In genomic region chr5:4116834-4117233, GRCh38 we compare ENCODE assay signal across 14 cellular contexts.
DNase-seq lines count a peak whose midpoint lies in the region; TF ChIP-seq lines count a peak whose summit lies in the region.
"Had no signal": no experiment of that assay in that cellular context is flagged by ENCODE, and none has a peak within 500 bp of the region (broad histone marks: within the 10 kb centered on the region; RNA-seq: fewer than 3 reads in every experiment).

No MANE protein-coding gene starts in this region.

- WGBS in mammary epithelial cell (ENCODE audit: low coverage, missing lambda C conversion rate): 0% methylated on average over 1 of the region's 3 CpGs

- H3K36me3 ChIP-seq in Loucy (ENCODE audit: insufficient read depth, low read length) (no peaks in the 10 kb centered on the region), mammary epithelial cell (ENCODE audit: insufficient read depth, low read length) (no peaks in the 10 kb centered on the region), A673 (ENCODE audit: insufficient read depth, low read length, poor library complexity, severe bottlenecking) (no peaks in the 10 kb centered on the region)
- H3K36me3 ChIP-seq: Peyer's patch had no signal

- H3K79me2 ChIP-seq in Loucy (ENCODE audit: insufficient read depth, low read length) (no peaks in the 10 kb centered on the region), mammary epithelial cell (ENCODE audit: insufficient read depth, low read length) (no peaks in the 10 kb centered on the region)

- H3K9ac ChIP-seq in Loucy (ENCODE audit: low read depth, low read length, poor library complexity, severe bottlenecking) (no peak overlapping the region), mammary epithelial cell (ENCODE audit: insufficient read depth, low read length) (no peak overlapping the region)

- dilution Hi-C loops in mammary epithelial cell (cut with HindIII; ENCODE audit: low sequenced_read_pairs): no loop called here

- H2AFZ ChIP-seq in Loucy (ENCODE audit: low read length): no peak overlapping the region
- no peak overlapping the region for H2AFZ ChIP-seq in mammary epithelial cell (ENCODE audit: low read depth, low read length)

- peak; percentile 85 for DNase-seq in Daoy (ENCODE audit: low read depth)
- peak; percentile 93 for DNase-seq in mammary epithelial cell
- peak; percentile 2 for DNase-seq in iris pigment epithelial cell (ENCODE audit: low read depth)
- no peak for DNase-seq in A673 (ENCODE audit: low spot score)
- no peak for DNase-seq in KBM-7
- no peak for DNase-seq in effector CD4-positive, alpha-beta T cell
- DNase-seq: CD8-positive, alpha-beta T cell; Karpas-422; NCI-H1436; NCI-H2081; NCI-H524; Peyer's patch; SIG-M5 had no signal

- no peaks in the 10 kb centered on the region for H3F3A ChIP-seq in Loucy (ENCODE audit: low read depth)

- in situ Hi-C loops in mammary epithelial cell (cut with MboI; ENCODE audit: low sequenced_read_pairs in 2 of 2): no loop called here
- in situ Hi-C loops in KBM-7 (cut with MboI; ENCODE audit: low pct_unique_long_range_greater_than_20kb, low sequenced_read_pairs): no loop called here

- CTCF ChIA-PET in mammary epithelial cell (lab: Charles Lee; ENCODE audit: low non-redundant PET): no interaction called here
- CTCF ChIA-PET in A673 (lab: Charles Lee): no interaction called here

- H4K20me1 ChIP-seq in Loucy (ENCODE audit: insufficient read depth, low read length, poor library complexity, severe bottlenecking) (no peaks in the 10 kb centered on the region), mammary epithelial cell (ENCODE audit: insufficient read depth, low read length) (no peaks in the 10 kb centered on the region)

- intact Hi-C loops in mammary epithelial cell (cut with micrococcal nuclease) (no loop called here), A673 (cut with micrococcal nuclease; ENCODE audit: unreplicated experiment) (no loop called here)

- BruUV-seq in mammary epithelial cell (replicated peaks; lab: Mats Ljungman, UMichigan) (no TSS peak), A673 (replicated peaks; lab: Mats Ljungman, UMichigan) (no TSS peak)

- POLR2A ChIA-PET in A673 (lab: Charles Lee; ENCODE audit: low non-redundant PET): no interaction called here

- no peaks in the 10 kb centered on the region for H3K9me2 ChIP-seq in Loucy (replicated peaks; ENCODE audit: low read depth, low read length)

- H3K4me2 ChIP-seq in Loucy (ENCODE audit: low read depth, low read length, poor library complexity, severe bottlenecking) (peak overlapping the region; percentile 34), mammary epithelial cell (ENCODE audit: insufficient read depth, low read depth, low read length) (no peak overlapping the region)

- no peak overlapping the region for H3K27ac ChIP-seq in mammary epithelial cell (ENCODE audit: insufficient read depth, low read depth, low read length)
- H3K27ac ChIP-seq in A673 (ENCODE audit: low read depth, low read length, poor library complexity, severe bottlenecking): no peak overlapping the region
- H3K27ac ChIP-seq: Peyer's patch had no signal

- H3K4me1 ChIP-seq in Loucy (ENCODE audit: insufficient read depth, low read length, poor library complexity, severe bottlenecking) (peaks cover 65% of the 10 kb centered on the region), mammary epithelial cell (ENCODE audit: insufficient read depth, low read length) (peaks cover 15% of the 10 kb centered on the region), A673 (ENCODE audit: insufficient read depth, low read length, poor library complexity, severe bottlenecking) (no peaks in the 10 kb centered on the region)
- H3K4me1 ChIP-seq: Peyer's patch had no signal

- H3K9me3 ChIP-seq in Loucy (ENCODE audit: insufficient read depth, low read depth, low read length) (no peaks in the 10 kb centered on the region), mammary epithelial cell (replicated peaks; ENCODE audit: insufficient read depth, low read length) (no peaks in the 10 kb centered on the region), A673 (ENCODE audit: low read depth, low read length, poor library complexity, severe bottlenecking) (peaks cover 25% of the 10 kb centered on the region)
- H3K9me3 ChIP-seq: Peyer's patch had no signal

- H3K27me3 ChIP-seq in Loucy (ENCODE audit: insufficient read depth, low read length, poor library complexity, severe bottlenecking) (no peaks in the 10 kb centered on the region), mammary epithelial cell (ENCODE audit: insufficient read depth, low read length) (no peaks in the 10 kb centered on the region), A673 (replicated peaks; ENCODE audit: insufficient read depth, low read depth, low read length, poor library complexity) (no peaks in the 10 kb centered on the region)
- H3K27me3 ChIP-seq: Peyer's patch had no signal

- TF ChIP-seq CTCF in Loucy (conservative IDR thresholded peaks at IDR 0.05; ENCODE audit: low read length): no peak
- TF ChIP-seq CTCF in mammary epithelial cell (conservative IDR thresholded peaks at IDR 0.05 in 1 of 2, IDR thresholded peaks at IDR 0.05 in 1 of 2; ENCODE audit: extremely low read depth in 1 of 2, insufficient read depth in 1 of 2, low read depth in 1 of 2, low read length in 2 of 2): no peak
- TF ChIP-seq CTCF in A673 (conservative IDR thresholded peaks at IDR 0.05; ENCODE audit: low read depth, low read length): no peak

- H3K4me3 ChIP-seq in Loucy (ENCODE audit: low read length, poor library complexity, severe bottlenecking): no peak overlapping the region
- H3K4me3 ChIP-seq in mammary epithelial cell (replicated peaks in 1 of 3; ENCODE audit: insufficient read depth in 1 of 3, low read depth in 2 of 3, low read length in 3 of 3): no peak overlapping the region
- no peak overlapping the region for H3K4me3 ChIP-seq in A673 (ENCODE audit: low read depth, low read length, poor library complexity, severe bottlenecking)
- H3K4me3 ChIP-seq: Peyer's patch had no signal

Comparison
In these comparisons a context has a peak if more than half of its experiments do, and no peak if none do; other contexts are left out.
1. DNase-seq: peak in Daoy (single experiment), mammary epithelial cell (single experiment) and iris pigment epithelial cell (single experiment); none in A673 (single experiment), KBM-7 (single experiment) and effector CD4-positive, alpha-beta T cell (single experiment).